In genomic region chr2:204040016-204040415, GRCh38 we compare ENCODE assay signal across 22 cellular contexts.
DNase-seq lines count a peak whose midpoint lies in the region; ATAC-seq, FAIRE-seq and TF ChIP-seq lines count a peak whose summit lies in the region.
"Had no signal": no experiment of that assay in that cellular context is flagged by ENCODE, and none has a peak within 500 bp of the region (broad histone marks: within the 10 kb centered on the region; RNA-seq: fewer than 3 reads in every experiment).

No MANE protein-coding gene starts in this region.

- DNase-seq in MM.1S (peak; percentile 33), mucosa of descending colon (no peak), small intestine (peak; percentile 4), sciatic nerve (ENCODE audit: low spot score) (no peak), NCI-H2029 (lab: John Stamatoyannopoulos, UW) (no peak)
- DNase-seq: AML-193; Calu3; CD4-positive, alpha-beta T cell; CD8-positive, alpha-beta T cell; DMS79 treated with DMSO at 0.1 percent for 48 hours; GF-D8 had no signal

- peaks cover 6% of the 10 kb centered on the region; the same call in 1 of the 2 replicates for H3F3A ChIP-seq in MM.1S (ENCODE audit: insufficient read depth, low read length)

- no peak for TF ChIP-seq CTCF in MM.1S (IDR thresholded peaks at IDR 0.05; ENCODE audit: low read length)
- TF ChIP-seq CTCF in VCaP (conservative IDR thresholded peaks at IDR 0.05): no peak
- no peak for TF ChIP-seq CTCF in mucosa of descending colon (IDR thresholded peaks at IDR 0.05)

- intact Hi-C loops in mucosa of descending colon (cut with DNase I, micrococcal nuclease) (no loop called here), sciatic nerve (cut with DNase I) (no loop called here)

- no peaks in the 10 kb centered on the region for H3K36me3 ChIP-seq in MM.1S (replicated peaks; ENCODE audit: insufficient read depth, low read length)
- no peaks in the 10 kb centered on the region for H3K36me3 ChIP-seq in mucosa of descending colon (ENCODE audit: low read depth)
- H3K36me3 ChIP-seq in small intestine (ENCODE audit: control insufficient read depth in 2 of 2, insufficient read depth in 2 of 2, low read length in 2 of 2): no peaks in the 10 kb centered on the region
- H3K36me3 ChIP-seq: BLaER1 treated with 17β-estradiol and CSF1 and Interleukin-3, amounts not matched to agents 10 nM and 100 nM had no signal

- no peak overlapping the region for H3K9ac ChIP-seq in MM.1S (ENCODE audit: low read length)
- H3K9ac ChIP-seq: BLaER1 treated with 17β-estradiol and CSF1 and Interleukin-3, amounts not matched to agents 10 nM and 100 nM had no signal

- H2AFZ ChIP-seq in MM.1S (ENCODE audit: low read length): no peak overlapping the region

- no peaks in the 10 kb centered on the region for H3K9me2 ChIP-seq in MM.1S (replicated peaks; ENCODE audit: insufficient read depth, low read length)

- H3K9me3 ChIP-seq in MM.1S (replicated peaks; ENCODE audit: insufficient read depth, low read length) (no peaks in the 10 kb centered on the region), mucosa of descending colon (peaks cover 3% of the 10 kb centered on the region), small intestine (ENCODE audit: control insufficient read depth, low read depth) (no peaks in the 10 kb centered on the region)
- H3K9me3 ChIP-seq: A549, Caco-2 had no signal

- H3K4me1 ChIP-seq in MM.1S (ENCODE audit: low read length) (peaks cover 30% of the 10 kb centered on the region), mucosa of descending colon (ENCODE audit: low read depth) (peaks cover 6% of the 10 kb centered on the region), small intestine (ENCODE audit: control insufficient read depth in 2 of 2, insufficient read depth in 1 of 2, low read depth in 1 of 2, low read length in 1 of 2) (no peaks in the 10 kb centered on the region)
- H3K4me1 ChIP-seq: A549 had no signal

- FAIRE-seq in small intestine (lab: Jason Lieb, UNC): no peak
- FAIRE-seq: A549, D721Med, G401.6, GM12891, GM19239 had no signal

- no peaks in the 10 kb centered on the region for H3K79me2 ChIP-seq in MM.1S (ENCODE audit: low read length)

- H3K4me3 ChIP-seq in MM.1S (ENCODE audit: low read length) (no peak overlapping the region), mucosa of descending colon (no peak overlapping the region), small intestine (ENCODE audit: low read depth in 1 of 2, low read length in 2 of 2) (no peak overlapping the region)
- H3K4me3 ChIP-seq: A549; BLaER1 treated with 17β-estradiol and CSF1 and Interleukin-3, amounts not matched to agents 10 nM and 100 nM had no signal

- H3K27ac ChIP-seq in MM.1S (ENCODE audit: low read length) (no peak overlapping the region), VCaP (peak overlapping the region; percentile 23), small intestine (ENCODE audit: low read depth in 1 of 2, low read length in 1 of 2) (no peak overlapping the region)
- H3K27ac ChIP-seq: 22Rv1; A549; BLaER1 treated with 17β-estradiol and CSF1 and Interleukin-3, amounts not matched to agents 10 nM and 100 nM; C4-2B had no signal

- peak overlapping the region; percentile 2; the same call in 1 of the 2 replicates for H3K4me2 ChIP-seq in MM.1S (ENCODE audit: low read depth, low read length)
- H3K4me2 ChIP-seq: A549; BLaER1 treated with 17β-estradiol and CSF1 and Interleukin-3, amounts not matched to agents 10 nM and 100 nM had no signal

- peak; percentile 72 for ATAC-seq in mucosa of descending colon
- no peak for ATAC-seq in sciatic nerve
- no peak for ATAC-seq in HG03039 (IDR thresholded peaks at IDR 0.05; ENCODE audit: unreplicated experiment)
- ATAC-seq: A549; CD8-positive, alpha-beta T cell had no signal

- WGBS in small intestine, 3 donors: 11 to 50% (median 21%) methylated on average over 3 of the region's 3 CpGs

- no peaks in the 10 kb centered on the region for H4K20me1 ChIP-seq in MM.1S (ENCODE audit: insufficient read depth, low read length)
- H4K20me1 ChIP-seq: BLaER1 treated with 17β-estradiol and CSF1 and Interleukin-3, amounts not matched to agents 10 nM and 100 nM had no signal

- H3K27me3 ChIP-seq in MM.1S (replicated peaks; ENCODE audit: insufficient read depth, low read length) (no peaks in the 10 kb centered on the region), small intestine (ENCODE audit: control insufficient read depth in 2 of 2, insufficient read depth in 2 of 2, low read length in 2 of 2) (peaks cover 0 to 3% of the 10 kb centered on the region in 2 donors)
- H3K27me3 ChIP-seq: BLaER1 treated with 17β-estradiol and CSF1 and Interleukin-3, amounts not matched to agents 10 nM and 100 nM had no signal

Comparison
In these comparisons a context has a peak if more than half of its experiments do, and no peak if none do; other contexts are left out.
1. DNase-seq: peak in MM.1S (single experiment) and small intestine (single experiment); none in mucosa of descending colon (0 of 3), sciatic nerve (single experiment) and NCI-H2029 (single experiment).